In genomic region chr6:13590574-13591153, GRCh38 we compare ENCODE assay signal across 1 cellular context.
TF ChIP-seq lines count a peak whose summit lies in the region.

No MANE protein-coding gene starts in this region.

TF ChIP-seq in HepG2, 621 proteins besides CTCF, POLR2A, EP300 and RAD21 (continues in another document):
- no peak for TF ChIP-seq ZNF552 (CRISPR knock-in tag; IDR thresholded peaks at IDR 0.05; ENCODE audit: borderline replicate concordance)
- peak; percentile 19 for TF ChIP-seq RAD51 (IDR thresholded peaks at IDR 0.05; ENCODE audit: borderline replicate concordance)
- TF ChIP-seq HNRNPUL1 (IDR thresholded peaks at IDR 0.05; ENCODE audit: low read depth, low read length), result no peak
- no peak for TF ChIP-seq ZNF362 (CRISPR knock-in tag; IDR thresholded peaks at IDR 0.05; ENCODE audit: borderline replicate concordance)
- TF ChIP-seq ZNF678 (CRISPR knock-in tag; IDR thresholded peaks at IDR 0.05), result no peak
- no peak for TF ChIP-seq THAP9 (CRISPR knock-in tag; IDR thresholded peaks at IDR 0.05; ENCODE audit: borderline replicate concordance)
- no peak for TF ChIP-seq ZNF431 (CRISPR knock-in tag; IDR thresholded peaks at IDR 0.05; ENCODE audit: borderline replicate concordance, low read depth)
- TF ChIP-seq THYN1 (CRISPR knock-in tag; IDR thresholded peaks at IDR 0.05; ENCODE audit: borderline replicate concordance, low read depth), result no peak
- 0 out of 2 replicates have a peak, but pooled peaks have one; percentile 17 for TF ChIP-seq NONO (IDR thresholded peaks at IDR 0.05)
- TF ChIP-seq NONO (CRISPR knock-in tag; conservative IDR thresholded peaks at IDR 0.05), result no peak
- TF ChIP-seq HNRNPK (IDR thresholded peaks at IDR 0.05; ENCODE audit: low read depth, low read length, poor library complexity, severe bottlenecking), result no peak
- TF ChIP-seq ZNF792 (CRISPR knock-in tag; IDR thresholded peaks at IDR 0.05), result no peak
- no peak for TF ChIP-seq RFXANK (CRISPR knock-in tag; IDR thresholded peaks at IDR 0.05)
- TF ChIP-seq KAT2B (IDR thresholded peaks at IDR 0.05; ENCODE audit: borderline replicate concordance, low read depth, low read length), result no peak
- TF ChIP-seq ZNF225 (CRISPR knock-in tag; IDR thresholded peaks at IDR 0.05), result no peak
- TF ChIP-seq SKIL (CRISPR knock-in tag; IDR thresholded peaks at IDR 0.05; ENCODE audit: borderline replicate concordance), result 0 out of 2 replicates have a peak, but pooled peaks have one; percentile 14
- no peak for TF ChIP-seq EEA1 (CRISPR knock-in tag; IDR thresholded peaks at IDR 0.05; ENCODE audit: borderline replicate concordance)
- 0 out of 2 replicates have a peak, but pooled peaks have one; percentile 20 for TF ChIP-seq CSRNP2 (CRISPR knock-in tag; conservative IDR thresholded peaks at IDR 0.05; ENCODE audit: low read depth)
- TF ChIP-seq STAT6 (CRISPR knock-in tag; IDR thresholded peaks at IDR 0.05; ENCODE audit: borderline replicate concordance), result no peak
- no peak for TF ChIP-seq NFAT5 (CRISPR knock-in tag; IDR thresholded peaks at IDR 0.05)
- no peak for TF ChIP-seq ZSCAN25 (CRISPR knock-in tag; IDR thresholded peaks at IDR 0.05)
- TF ChIP-seq HOXA5 (CRISPR knock-in tag; IDR thresholded peaks at IDR 0.05), result no peak
- TF ChIP-seq ZFP41 (CRISPR knock-in tag; IDR thresholded peaks at IDR 0.05; ENCODE audit: borderline replicate concordance), result no peak
- no peak for TF ChIP-seq TP53 (CRISPR knock-in tag; conservative IDR thresholded peaks at IDR 0.05)
- no peak for TF ChIP-seq ZNF513 (CRISPR knock-in tag; conservative IDR thresholded peaks at IDR 0.05)
- no peak for TF ChIP-seq ZNF33A (CRISPR knock-in tag; IDR thresholded peaks at IDR 0.05; ENCODE audit: borderline replicate concordance)
- no peak for TF ChIP-seq MYPOP (CRISPR knock-in tag; IDR thresholded peaks at IDR 0.05)
- TF ChIP-seq ZNF619 (CRISPR knock-in tag; IDR thresholded peaks at IDR 0.05), result no peak
- no peak for TF ChIP-seq ZNF34 (CRISPR knock-in tag; IDR thresholded peaks at IDR 0.05; ENCODE audit: borderline replicate concordance)
- TF ChIP-seq ATM (IDR thresholded peaks at IDR 0.05; ENCODE audit: borderline replicate concordance), result peak; percentile 44; the same call in 1 of the 2 replicates
- no peak for TF ChIP-seq JDP2 (CRISPR knock-in tag; IDR thresholded peaks at IDR 0.05; ENCODE audit: borderline replicate concordance)
- no peak for TF ChIP-seq ZNF280D (CRISPR knock-in tag; IDR thresholded peaks at IDR 0.05)
- no peak for TF ChIP-seq SCMH1 (CRISPR knock-in tag; IDR thresholded peaks at IDR 0.05; ENCODE audit: borderline replicate concordance)
- no peak for TF ChIP-seq SIX1 (CRISPR knock-in tag; IDR thresholded peaks at IDR 0.05; ENCODE audit: borderline replicate concordance)
